In genomic region chr10:4939224-4940072, GRCh38 we compare ENCODE assay signal across 1 cellular context.
A peak's percentile ranks its signal among the peaks of the same experiment; 100 is the strongest.
TF ChIP-seq lines count a peak whose summit lies in the region.

No MANE protein-coding gene starts in this region.

TF ChIP-seq in liver, 16 proteins besides CTCF, POLR2A, EP300 and RAD21 (continued from another document):
- TF ChIP-seq, protein P1, sequence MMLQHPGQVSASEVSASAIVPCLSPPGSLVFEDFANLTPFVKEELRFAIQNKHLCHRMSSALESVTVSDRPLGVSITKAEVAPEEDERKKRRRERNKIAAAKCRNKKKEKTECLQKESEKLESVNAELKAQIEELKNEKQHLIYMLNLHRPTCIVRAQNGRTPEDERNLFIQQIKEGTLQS (IDR thresholded peaks at IDR 0.05), result no peak
- peak; percentile 35 for TF ChIP-seq HNF4G (IDR thresholded peaks at IDR 0.05)
- TF ChIP-seq, protein P2, sequence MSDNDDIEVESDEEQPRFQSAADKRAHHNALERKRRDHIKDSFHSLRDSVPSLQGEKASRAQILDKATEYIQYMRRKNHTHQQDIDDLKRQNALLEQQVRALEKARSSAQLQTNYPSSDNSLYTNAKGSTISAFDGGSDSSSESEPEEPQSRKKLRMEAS (IDR thresholded peaks at IDR 0.05), result peak; percentile 45
- TF ChIP-seq, protein P3, sequence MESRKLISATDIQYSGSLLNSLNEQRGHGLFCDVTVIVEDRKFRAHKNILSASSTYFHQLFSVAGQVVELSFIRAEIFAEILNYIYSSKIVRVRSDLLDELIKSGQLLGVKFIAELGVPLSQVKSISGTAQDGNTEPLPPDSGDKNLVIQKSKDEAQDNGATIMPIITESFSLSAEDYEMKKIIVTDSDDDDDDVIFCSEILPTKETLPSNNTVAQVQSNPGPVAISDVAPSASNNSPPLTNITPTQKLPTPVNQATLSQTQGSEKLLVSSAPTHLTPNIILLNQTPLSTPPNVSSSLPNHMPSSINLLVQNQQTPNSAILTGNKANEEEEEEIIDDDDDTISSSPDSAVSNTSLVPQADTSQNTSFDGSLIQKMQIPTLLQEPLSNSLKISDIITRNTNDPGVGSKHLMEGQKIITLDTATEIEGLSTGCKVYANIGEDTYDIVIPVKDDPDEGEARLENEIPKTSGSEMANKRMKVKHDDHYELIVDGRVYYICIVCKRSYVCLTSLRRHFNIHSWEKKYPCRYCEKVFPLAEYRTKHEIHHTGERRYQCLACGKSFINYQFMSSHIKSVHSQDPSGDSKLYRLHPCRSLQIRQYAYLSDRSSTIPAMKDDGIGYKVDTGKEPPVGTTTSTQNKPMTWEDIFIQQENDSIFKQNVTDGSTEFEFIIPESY (IDR thresholded peaks at IDR 0.05), result peak; percentile 79
- peak in 1 of 2 donors; percentile 54 for TF ChIP-seq JUND (IDR thresholded peaks at IDR 0.05)
- TF ChIP-seq NR2F2 (IDR thresholded peaks at IDR 0.05), result no peak
